12 cellular contexts compared by ENCODE assay signal in genomic region chr9:120478208-120478607, GRCh38.
DNase-seq lines count a peak whose midpoint lies in the region; ATAC-seq, FAIRE-seq and TF ChIP-seq lines count a peak whose summit lies in the region.
"Had no signal": no experiment of that assay in that cellular context is flagged by ENCODE, and none has a peak within 500 bp of the region (broad histone marks: within the 10 kb centered on the region; RNA-seq: fewer than 3 reads in every experiment).

No MANE protein-coding gene starts in this region.

- ATAC-seq in SK-N-SH treated with all-trans-retinoic acid at 6 μM for 48 hours (no peak; the same call in 2 of the 3 replicates), HG03045 (IDR thresholded peaks at IDR 0.05; ENCODE audit: unreplicated experiment) (no peak), GM18909 (IDR thresholded peaks at IDR 0.05; ENCODE audit: poor library complexity, unreplicated experiment) (no peak)

- POLR2A ChIA-PET in SK-N-SH (lab: Yijun Ruan, JAX): no interaction called here

- H3K27me3 ChIP-seq in SK-N-SH (ENCODE audit: insufficient read depth) (no peaks in the 10 kb centered on the region), small intestine (ENCODE audit: control insufficient read depth in 2 of 2, insufficient read depth in 2 of 2, low read length in 2 of 2) (no peaks in the 10 kb centered on the region)
- H3K27me3 ChIP-seq: gastroesophageal sphincter had no signal

- no peaks in the 10 kb centered on the region for H3K79me2 ChIP-seq in SK-N-SH (ENCODE audit: insufficient read depth)

- H3K9ac ChIP-seq in SK-N-SH (no peak overlapping the region), SK-N-MC (ENCODE audit: insufficient read length) (no peak overlapping the region)

- 90% methylated on average over 6 of the region's 6 CpGs for WGBS in SK-N-SH (ENCODE audit: low lambda C conversion rate)
- WGBS in small intestine, 3 donors: 76 to 92% (median 90%) methylated on average over 6 of the region's 6 CpGs

- no peak for TF ChIP-seq EP300 in SK-N-SH (IDR thresholded peaks at IDR 0.05; ENCODE audit: borderline replicate concordance in 1 of 2, low read depth in 1 of 2, low read length in 1 of 2)

- H3K4me1 ChIP-seq in SK-N-SH (ENCODE audit: control insufficient read depth in 1 of 2, insufficient read depth in 2 of 2, low read depth in 1 of 2, low read length in 1 of 2): peaks cover 12 to 17% of the 10 kb centered on the region in 2 experiments; a peak in 2 of 4 replicates
- H3K4me1 ChIP-seq in small intestine (ENCODE audit: control insufficient read depth in 2 of 2, insufficient read depth in 1 of 2, low read depth in 1 of 2, low read length in 1 of 2): no peaks in the 10 kb centered on the region

- TF ChIP-seq CTCF in SK-N-SH (IDR thresholded peaks at IDR 0.05): no peak
- no peak for TF ChIP-seq CTCF in fibroblast of pulmonary artery (IDR thresholded peaks at IDR 0.05; ENCODE audit: low read length, missing control alignments)

- no peak overlapping the region for H2AFZ ChIP-seq in SK-N-SH (ENCODE audit: low read depth)

- peaks cover 5% of the 10 kb centered on the region for H3F3A ChIP-seq in SK-N-SH (replicated peaks; ENCODE audit: insufficient read depth)

- peak overlapping the region; percentile 29; the same call in 1 of the 2 replicates for H3K4me2 ChIP-seq in SK-N-SH

- no peaks in the 10 kb centered on the region for H4K20me1 ChIP-seq in SK-N-SH (ENCODE audit: insufficient read depth)

- H3K4me3 ChIP-seq in SK-N-SH (ENCODE audit: low read depth in 2 of 2, low read length in 1 of 2) (no peak overlapping the region), SK-N-MC (no peak overlapping the region), fibroblast of pulmonary artery (replicated peaks; ENCODE audit: low read depth, low read length) (no peak overlapping the region), small intestine (ENCODE audit: low read depth in 1 of 2, low read length in 2 of 2) (no peak overlapping the region)
- H3K4me3 ChIP-seq: gastroesophageal sphincter had no signal

- H3K36me3 ChIP-seq in SK-N-SH (replicated peaks in 1 of 2; ENCODE audit: control insufficient read depth in 1 of 2, insufficient read depth in 2 of 2, low read length in 1 of 2) (peaks cover 0 to 26% of the 10 kb centered on the region in 2 experiments), SK-N-MC (ENCODE audit: insufficient read depth, low read length) (peaks cover 41% of the 10 kb centered on the region), small intestine (ENCODE audit: control insufficient read depth in 2 of 2, insufficient read depth in 2 of 2, low read length in 2 of 2) (peaks cover 4 to 8% of the 10 kb centered on the region in 2 donors)

- FAIRE-seq in small intestine (lab: Jason Lieb, UNC): no peak

- no peaks in the 10 kb centered on the region for H3K9me2 ChIP-seq in SK-N-SH

- no peak for TF ChIP-seq RAD21 in SK-N-SH (IDR thresholded peaks at IDR 0.05; ENCODE audit: low read length)

- no peaks in the 10 kb centered on the region for H3K9me3 ChIP-seq in SK-N-SH
- no peaks in the 10 kb centered on the region for H3K9me3 ChIP-seq in SK-N-MC (ENCODE audit: low read depth, low read length)
- no peaks in the 10 kb centered on the region for H3K9me3 ChIP-seq in small intestine (ENCODE audit: control insufficient read depth, low read depth)
- H3K9me3 ChIP-seq: gastroesophageal sphincter had no signal

- H3K27ac ChIP-seq in SK-N-SH (ENCODE audit: low read depth in 2 of 2, low read length in 1 of 2) (no peak overlapping the region), SK-N-MC (peak overlapping the region; percentile 43), small intestine (ENCODE audit: low read depth in 1 of 2, low read length in 1 of 2) (no peak overlapping the region)

- CTCF ChIA-PET in SK-N-SH (lab: Yijun Ruan, JAX): interaction anchor here (0.9 to 2.5 kb wide), 12 partner anchors 10 to 1103 kb away, joined by 3 to 19 read pairs (median 8); no protein-coding TSS in a partner anchor

- DNase-seq in SK-N-SH (no peak), SK-N-MC (ENCODE audit: low read depth, low spot score) (no peak), fibroblast of pulmonary artery (ENCODE audit: low read depth) (peak; percentile 70), small intestine (peak; percentile 32), GDM1 (lab: John Stamatoyannopoulos, UW) (no peak)
- DNase-seq: 8988T; activated CD8-positive, alpha-beta memory T cell treated with anti-CD3 and anti-CD28 coated beads, Interleukin-2, amount 10 ng/mL, durations not matched to agents 7 days and 5 days; NCI-H1105 had no signal

TF ChIP-seq in SK-N-SH, 30 proteins besides CTCF, POLR2A, EP300 and RAD21 (continues in another document):
- no peak for TF ChIP-seq SIN3A (IDR thresholded peaks at IDR 0.05; ENCODE audit: borderline replicate concordance, low read depth, low read length)
- TF ChIP-seq, protein P1, sequence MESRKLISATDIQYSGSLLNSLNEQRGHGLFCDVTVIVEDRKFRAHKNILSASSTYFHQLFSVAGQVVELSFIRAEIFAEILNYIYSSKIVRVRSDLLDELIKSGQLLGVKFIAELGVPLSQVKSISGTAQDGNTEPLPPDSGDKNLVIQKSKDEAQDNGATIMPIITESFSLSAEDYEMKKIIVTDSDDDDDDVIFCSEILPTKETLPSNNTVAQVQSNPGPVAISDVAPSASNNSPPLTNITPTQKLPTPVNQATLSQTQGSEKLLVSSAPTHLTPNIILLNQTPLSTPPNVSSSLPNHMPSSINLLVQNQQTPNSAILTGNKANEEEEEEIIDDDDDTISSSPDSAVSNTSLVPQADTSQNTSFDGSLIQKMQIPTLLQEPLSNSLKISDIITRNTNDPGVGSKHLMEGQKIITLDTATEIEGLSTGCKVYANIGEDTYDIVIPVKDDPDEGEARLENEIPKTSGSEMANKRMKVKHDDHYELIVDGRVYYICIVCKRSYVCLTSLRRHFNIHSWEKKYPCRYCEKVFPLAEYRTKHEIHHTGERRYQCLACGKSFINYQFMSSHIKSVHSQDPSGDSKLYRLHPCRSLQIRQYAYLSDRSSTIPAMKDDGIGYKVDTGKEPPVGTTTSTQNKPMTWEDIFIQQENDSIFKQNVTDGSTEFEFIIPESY (IDR thresholded peaks at IDR 0.05; ENCODE audit: borderline replicate concordance, low read depth): no peak
- no peak for TF ChIP-seq FOXM1 (IDR thresholded peaks at IDR 0.05; ENCODE audit: low read depth)
- TF ChIP-seq USF2 (IDR thresholded peaks at IDR 0.05; ENCODE audit: borderline replicate concordance, low read depth, low read length): no peak
- no peak for TF ChIP-seq TEAD4 (IDR thresholded peaks at IDR 0.05; ENCODE audit: borderline replicate concordance, insufficient read depth)
- no peak for TF ChIP-seq POLR2AphosphoS5 (IDR thresholded peaks at IDR 0.05; ENCODE audit: low read depth, low read length)
- TF ChIP-seq, protein P2, sequence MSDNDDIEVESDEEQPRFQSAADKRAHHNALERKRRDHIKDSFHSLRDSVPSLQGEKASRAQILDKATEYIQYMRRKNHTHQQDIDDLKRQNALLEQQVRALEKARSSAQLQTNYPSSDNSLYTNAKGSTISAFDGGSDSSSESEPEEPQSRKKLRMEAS (IDR thresholded peaks at IDR 0.05; ENCODE audit: low read depth): no peak
- no peak for TF ChIP-seq NRF1 (IDR thresholded peaks at IDR 0.05; ENCODE audit: low read depth, low read length)
- no peak for TF ChIP-seq TAF1 (IDR thresholded peaks at IDR 0.05; ENCODE audit: borderline replicate concordance, low read depth, low read length)

TF ChIP-seq in SK-N-SH treated with all-trans-retinoic acid at 6 μM for 48 hours, 23 proteins besides CTCF, POLR2A, EP300 and RAD21:
- TF ChIP-seq RARB (CRISPR knock-in tag; IDR thresholded peaks at IDR 0.05) (no peak), ZFP30 (CRISPR knock-in tag; IDR thresholded peaks at IDR 0.05) (no peak), TOX (CRISPR knock-in tag; IDR thresholded peaks at IDR 0.05; ENCODE audit: borderline replicate concordance) (no peak), ZNF565 (CRISPR knock-in tag; conservative IDR thresholded peaks at IDR 0.05; ENCODE audit: low read depth) (no peak)
- TF ChIP-seq, protein P3, sequence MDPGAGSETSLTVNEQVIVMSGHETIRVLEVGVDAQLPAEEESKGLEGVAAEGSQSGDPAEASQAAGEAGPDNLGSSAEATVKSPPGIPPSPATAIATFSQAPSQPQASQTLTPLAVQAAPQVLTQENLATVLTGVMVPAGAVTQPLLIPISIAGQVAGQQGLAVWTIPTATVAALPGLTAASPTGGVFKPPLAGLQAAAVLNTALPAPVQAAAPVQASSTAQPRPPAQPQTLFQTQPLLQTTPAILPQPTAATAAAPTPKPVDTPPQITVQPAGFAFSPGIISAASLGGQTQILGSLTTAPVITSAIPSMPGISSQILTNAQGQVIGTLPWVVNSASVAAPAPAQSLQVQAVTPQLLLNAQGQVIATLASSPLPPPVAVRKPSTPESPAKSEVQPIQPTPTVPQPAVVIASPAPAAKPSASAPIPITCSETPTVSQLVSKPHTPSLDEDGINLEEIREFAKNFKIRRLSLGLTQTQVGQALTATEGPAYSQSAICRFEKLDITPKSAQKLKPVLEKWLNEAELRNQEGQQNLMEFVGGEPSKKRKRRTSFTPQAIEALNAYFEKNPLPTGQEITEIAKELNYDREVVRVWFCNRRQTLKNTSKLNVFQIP (CRISPR knock-in tag; IDR thresholded peaks at IDR 0.05; ENCODE audit: borderline replicate concordance, low read depth): no peak

Comparison
In these comparisons a context has a peak if more than half of its experiments do, and no peak if none do; other contexts are left out.
1. DNase-seq: peak in fibroblast of pulmonary artery (single experiment) and small intestine (single experiment); none in SK-N-SH (single experiment), SK-N-MC (single experiment) and GDM1 (single experiment).